9 cellular contexts compared by ENCODE assay signal in genomic region chr3:56094170-56094569, GRCh38.
"Had no signal": no experiment of that assay in that cellular context is flagged by ENCODE, and none has a peak within 500 bp of the region (broad histone marks: within the 10 kb centered on the region; RNA-seq: fewer than 3 reads in every experiment).

No MANE protein-coding gene starts in this region.

- FAIRE-seq: HTR-8/SVneo, K562 had no signal

- H3K9ac ChIP-seq: GM23248 had no signal

- H3K27ac Mint-ChIP-seq: HFFc6 had no signal

- H3K4me1 ChIP-seq: HAP-1 had no signal

- ATAC-seq: HCT116, K562 had no signal

- H2AFZ ChIP-seq: GM23248 had no signal

- H3K9me3 ChIP-seq: HAP-1 had no signal

- H3K4me3 Mint-ChIP-seq: HFFc6 had no signal

- H3K36me3 ChIP-seq: HAP-1 had no signal

- DNase-seq: GM23248, H7, HFFc6, IMR-90 had no signal

- H3K4me3 ChIP-seq: GM23248, HAP-1, K562 had no signal

- H3K27ac ChIP-seq: GM23248, HL-60 had no signal
